Comparison of ENCODE assay signal across 30 cellular contexts in the genomic region with DNA sequence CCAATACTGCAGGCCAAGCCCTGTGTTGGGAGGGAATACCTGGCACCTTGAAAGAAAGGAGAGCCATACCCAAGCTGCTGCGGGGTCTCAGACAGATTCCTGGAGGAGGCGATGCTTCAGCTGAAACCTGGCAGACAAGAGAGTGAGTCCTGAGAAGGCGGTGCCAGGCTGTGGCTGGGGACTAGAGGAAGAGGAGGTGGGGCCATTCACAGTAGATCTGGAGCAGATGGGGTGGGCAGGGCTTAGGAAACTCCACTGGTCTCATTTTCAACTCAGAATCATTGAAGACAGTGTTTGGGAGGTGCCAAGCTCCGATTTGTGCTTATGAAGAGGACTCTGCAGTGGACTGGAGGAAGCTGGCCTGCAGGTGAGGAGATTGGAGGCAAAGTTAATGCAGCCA.
"Had no signal": no experiment of that assay in that cellular context is flagged by ENCODE, and none has a peak within 500 bp of the region (broad histone marks: within the 10 kb centered on the region; RNA-seq: fewer than 3 reads in every experiment).

No MANE protein-coding gene starts in this region.

- H3K4me3 ChIP-seq: body of pancreas, esophagus squamous epithelium, gastroesophageal sphincter, heart right ventricle, hepatocyte had no signal

- ATAC-seq: activated CD4-positive, alpha-beta T cell treated with anti-CD3 and anti-CD28 coated beads for 36 hours; activated CD8-positive, alpha-beta T cell treated with anti-CD3 and anti-CD28 coated beads for 36 hours; activated T-cell treated with anti-CD3 and anti-CD28 coated beads, Interleukin-2, amount 50 U/mL, for 4 hours; activated T-helper 17 cell treated with anti-CD3 and anti-CD28 coated beads, Interleukin-2, amount 50 U/mL, for 72 hours; body of pancreas; effector memory CD8-positive, alpha-beta T cell; gastroesophageal sphincter; heart right ventricle had no signal

- H3K9me3 Mint-ChIP-seq: activated CD4-positive, alpha-beta T cell treated with anti-CD3 and anti-CD28 coated beads, Interleukin-2, amount 10 ng/mL, durations not matched to agents 7 days and 5 days; activated CD8-positive, alpha-beta T cell treated with anti-CD3 and anti-CD28 coated beads for 36 hours; activated T-cell treated with anti-CD3 and anti-CD28 coated beads, Interleukin-2, amount 50 U/mL, for 4 hours; activated T-helper 17 cell treated with anti-CD3 and anti-CD28 coated beads, Interleukin-2, amount 50 U/mL, for 72 hours; T-helper 1 cell treated with Interleukin-12 subunit alpha and Interleukin-12 subunit beta and Interleukin-4 antibody, amounts not matched to agents 30 μg/mL and 1 μg/mL, for 36 hours had no signal

- H3K27me3 Mint-ChIP-seq: activated CD4-positive, alpha-beta T cell treated with anti-CD3 and anti-CD28 coated beads, Interleukin-2, amount 10 ng/mL, durations not matched to agents 7 days and 5 days had no signal

- H3K27me3 ChIP-seq: body of pancreas, esophagus squamous epithelium, hepatocyte had no signal

- H3K36me3 Mint-ChIP-seq: activated naive CD8-positive, alpha-beta T cell had no signal

- H3K27ac Mint-ChIP-seq: activated CD4-positive, alpha-beta T cell treated with anti-CD3 and anti-CD28 coated beads for 36 hours; activated CD4-positive, alpha-beta T cell treated with anti-CD3 and anti-CD28 coated beads, Interleukin-2, amount 10 ng/mL, durations not matched to agents 7 days and 5 days; activated CD8-positive, alpha-beta T cell treated with anti-CD3 and anti-CD28 coated beads for 36 hours; activated naive CD8-positive, alpha-beta T cell; activated T-helper 17 cell treated with anti-CD3 and anti-CD28 coated beads, Interleukin-2, amount 50 U/mL, for 72 hours; effector memory CD8-positive, alpha-beta T cell; T-helper 1 cell treated with Interleukin-12 subunit alpha and Interleukin-12 subunit beta and Interleukin-4 antibody, amounts not matched to agents 30 μg/mL and 1 μg/mL, for 36 hours had no signal

- H3K4me1 Mint-ChIP-seq: activated CD4-positive, alpha-beta T cell treated with anti-CD3 and anti-CD28 coated beads for 36 hours; activated CD4-positive, alpha-beta T cell treated with anti-CD3 and anti-CD28 coated beads, Interleukin-2, amount 10 ng/mL, durations not matched to agents 7 days and 5 days had no signal

- H3K9me3 ChIP-seq: body of pancreas, gastroesophageal sphincter had no signal

- H3K4me2 ChIP-seq: hepatocyte had no signal

- H3K27ac ChIP-seq: body of pancreas, esophagus squamous epithelium, gastroesophageal sphincter, heart right ventricle, hepatocyte had no signal

- H2AFZ ChIP-seq: hepatocyte had no signal

- H3K4me1 ChIP-seq: body of pancreas, esophagus squamous epithelium, gastroesophageal sphincter, heart right ventricle had no signal

- H3K36me3 ChIP-seq: esophagus squamous epithelium, gastroesophageal sphincter, heart right ventricle had no signal

- H3K4me3 Mint-ChIP-seq: activated CD4-positive, alpha-beta T cell treated with anti-CD3 and anti-CD28 coated beads for 36 hours; activated CD4-positive, alpha-beta T cell treated with anti-CD3 and anti-CD28 coated beads, Interleukin-2, amount 10 ng/mL, durations not matched to agents 7 days and 5 days; activated CD8-positive, alpha-beta T cell treated with anti-CD3 and anti-CD28 coated beads for 36 hours; activated naive CD8-positive, alpha-beta T cell; activated T-cell treated with anti-CD3 and anti-CD28 coated beads, Interleukin-2, amount 50 U/mL, for 4 hours; activated T-helper 17 cell treated with anti-CD3 and anti-CD28 coated beads, Interleukin-2, amount 50 U/mL, for 72 hours; effector memory CD8-positive, alpha-beta T cell; T-helper 1 cell treated with Interleukin-12 subunit alpha and Interleukin-12 subunit beta and Interleukin-4 antibody, amounts not matched to agents 30 μg/mL and 1 μg/mL, for 36 hours had no signal

- DNase-seq: activated CD4-positive, alpha-beta T cell treated with anti-CD3 and anti-CD28 coated beads for 36 hours; activated CD4-positive, alpha-beta T cell treated with anti-CD3 and anti-CD28 coated beads, Interleukin-2, amount 10 ng/mL, durations not matched to agents 7 days and 5 days; activated CD4-positive, alpha-beta T cell treated with anti-CD3 and anti-CD28 coated beads, Interleukin-2, amount 50 U/mL, for 4 hours; activated CD4-positive, CD25-positive, alpha-beta regulatory T cell; activated CD4-positive, CD25-positive, alpha-beta regulatory T cell treated with anti-CD3 and anti-CD28 coated beads, Interleukin-2, amount 50 U/mL, for 72 hours; activated CD8-positive, alpha-beta memory T cell treated with anti-CD3 and anti-CD28 coated beads for 24 hours; activated CD8-positive, alpha-beta T cell treated with anti-CD3 and anti-CD28 coated beads for 36 hours; activated effector memory CD4-positive, alpha-beta T cell treated with Interleukin-2 at 50 U/mL for 16 hours; activated gamma-delta T cell treated with Interleukin-2 at 50 U/mL for 16 hours; activated naive CD4-positive, alpha-beta T cell treated with anti-CD3 and anti-CD28 coated beads, Interleukin-2, amount 50 U/mL, for 16 hours; activated naive CD4-positive, alpha-beta T cell treated with Interleukin-2 at 50 U/mL for 16 hours; activated T-cell treated with anti-CD3 and anti-CD28 coated beads, Interleukin-2, amount 50 U/mL, for 4 hours; amniotic stem cell; anterior cingulate cortex; body of pancreas; caudate nucleus; cortex of kidney; dermis blood vessel endothelial cell; effector CD4-positive, alpha-beta T cell; effector memory CD8-positive, alpha-beta T cell; erythroblast; esophagus squamous epithelium; foreskin melanocyte; heart right ventricle; T1000 had no signal

- H3K79me2 ChIP-seq: hepatocyte had no signal
